In genomic region chr13:90702050-90702449, GRCh38 we compare ENCODE assay signal across 35 cellular contexts.
"Had no signal": no experiment of that assay in that cellular context is flagged by ENCODE, and none has a peak within 500 bp of the region (broad histone marks: within the 10 kb centered on the region; RNA-seq: fewer than 3 reads in every experiment).

No MANE protein-coding gene starts in this region.

- H3K4me3 ChIP-seq: MG63 had no signal

- DNase-seq: Karpas-422, Kasumi-1, MG63, MM.1S, MV-4-11, NCI-H1048, NCI-H1092, NCI-H1092 treated with DMSO at 0.1 percent for 48 hours, NCI-H1105, NCI-H1105 treated with DMSO at 0.1 percent for 48 hours, NCI-H1417, NCI-H1417 treated with DMSO at 0.1 percent for 48 hours, NCI-H1436, NCI-H1436 treated with DMSO at 0.1 percent for 48 hours, NCI-H146, NCI-H1694, NCI-H1694 treated with DMSO at 0.1 percent for 48 hours, NCI-H187, NCI-H187 treated with DMSO at 0.1 percent for 48 hours, NCI-H1930, NCI-H2029, NCI-H2029 treated with DMSO at 0.1 percent for 48 hours, NCI-H2081, NCI-H2081 treated with DMSO at 0.1 percent for 48 hours, NCI-H2107, NCI-H2171, NCI-H2171 treated with DMSO at 0.1 percent for 48 hours, NCI-H2227 treated with DMSO at 0.1 percent for 48 hours, NCI-H226, NCI-H345, NCI-H446, NCI-H446 treated with DMSO at 0.1 percent for 48 hours, NCI-H510A, NCI-H510A treated with DMSO at 0.1 percent for 48 hours had no signal

- H3K27me3 ChIP-seq: MG63 had no signal

- H3K27ac ChIP-seq: KMS-11 had no signal

- H3K9ac ChIP-seq: KMS-11 had no signal

- H3K9me3 ChIP-seq: MG63 had no signal

- H3K36me3 ChIP-seq: MG63 had no signal

- H3K4me2 ChIP-seq: KMS-11 had no signal
